ENCODE assay signal across 11 cellular contexts in the genomic region with DNA sequence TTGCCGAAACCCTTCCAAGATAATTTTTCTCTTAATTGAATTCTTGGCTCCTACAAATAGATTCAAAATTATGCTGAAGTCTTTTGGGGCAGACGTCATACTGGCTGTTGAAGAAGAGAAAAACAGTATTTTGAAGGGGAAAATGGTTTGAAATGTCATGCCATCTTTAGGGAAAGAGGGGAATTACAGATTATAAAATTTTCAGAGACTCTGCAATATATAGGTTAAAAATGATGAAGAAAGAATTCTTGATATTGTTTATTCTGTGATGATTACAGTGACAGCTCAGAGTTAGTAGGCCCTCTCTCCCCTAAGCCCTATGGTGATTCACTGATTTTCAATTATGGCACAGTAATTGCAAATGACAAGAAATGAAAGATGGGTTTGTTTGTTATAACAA.
DNase-seq lines count a peak whose midpoint lies in the region; ATAC-seq, FAIRE-seq and TF ChIP-seq lines count a peak whose summit lies in the region.
"Had no signal": no experiment of that assay in that cellular context is flagged by ENCODE, and none has a peak within 500 bp of the region (broad histone marks: within the 10 kb centered on the region; RNA-seq: fewer than 3 reads in every experiment).

No MANE protein-coding gene starts in this region.

- H3K9me1 ChIP-seq in endothelial cell of umbilical vein (replicated peaks; ENCODE audit: control insufficient read depth, extremely low read depth, insufficient read depth, low read length): no peaks in the 10 kb centered on the region

- H4K20me1 ChIP-seq in OCI-LY3 (ENCODE audit: insufficient read depth, low read length) (no peaks in the 10 kb centered on the region), endothelial cell of umbilical vein (replicated peaks; ENCODE audit: control insufficient read depth, extremely low read depth, insufficient read depth, low read length) (no peaks in the 10 kb centered on the region)

- H3K4me1 ChIP-seq in OCI-LY3 (ENCODE audit: low read length) (no peaks in the 10 kb centered on the region), endothelial cell of umbilical vein (ENCODE audit: control insufficient read depth, extremely low read depth, insufficient read depth, low read length) (peaks cover 29% of the 10 kb centered on the region)

- POLR2A ChIA-PET in endothelial cell of umbilical vein (lab: Charles Lee): no interaction called here

- H3K36me3 ChIP-seq in OCI-LY3 (replicated peaks; ENCODE audit: low read depth, low read length): no peaks in the 10 kb centered on the region
- H3K36me3 ChIP-seq in endothelial cell of umbilical vein (ENCODE audit: control insufficient read depth in 2 of 2, extremely low read depth in 1 of 2, insufficient read depth in 2 of 2, low read length in 2 of 2): no peaks in the 10 kb centered on the region

- H2AFZ ChIP-seq in OCI-LY3 (ENCODE audit: low read depth, low read length) (no peak overlapping the region), endothelial cell of umbilical vein (ENCODE audit: low read depth, low read length) (no peak overlapping the region)

- no peak overlapping the region for H3K4me2 ChIP-seq in OCI-LY3 (ENCODE audit: low read length)
- no peak overlapping the region for H3K4me2 ChIP-seq in endothelial cell of umbilical vein (ENCODE audit: insufficient read depth, low read length)

- TF ChIP-seq CTCF in OCI-LY3 (IDR thresholded peaks at IDR 0.05; ENCODE audit: low read depth, low read length) (peak; percentile 27), endothelial cell of umbilical vein (IDR thresholded peaks at IDR 0.05; ENCODE audit: extremely low read depth in 1 of 2, insufficient read depth in 1 of 2, low read depth in 1 of 2, low read length in 2 of 2) (no peak)

- DNase-seq in endothelial cell of umbilical vein (ENCODE audit: low read depth, low spot score): peak; percentile 52
- peak; percentile 28 for DNase-seq in putamen (ENCODE audit: low spot score)
- no peak for DNase-seq in NCI-H2227 (lab: John Stamatoyannopoulos, UW; ENCODE audit: unreplicated experiment)
- DNase-seq in NCI-H2227 treated with DMSO at 0.1 percent for 48 hours (lab: John Stamatoyannopoulos, UW): no peak
- DNase-seq: activated T-cell treated with anti-CD3 and anti-CD28 coated beads, Interleukin-2, amount 50 U/mL, for 24 hours; NCI-H1092; stimulated activated naive CD4-positive, alpha-beta T cell treated with Interleukin-2 at 50 U/mL for 16 hours had no signal

- no peak overlapping the region for H3K27ac ChIP-seq in OCI-LY3 (ENCODE audit: low read length)
- no peak overlapping the region for H3K27ac ChIP-seq in endothelial cell of umbilical vein (ENCODE audit: insufficient read depth, low read depth, low read length)

- intact Hi-C loops in endothelial cell of umbilical vein (cut with micrococcal nuclease): loop anchor here (1.0 to 2.0 kb wide), 3 partner anchors 64 to 122 kb away; no protein-coding TSS in a partner anchor

- H3K9me3 ChIP-seq in OCI-LY3 (ENCODE audit: insufficient read depth, low read length) (no peaks in the 10 kb centered on the region), endothelial cell of umbilical vein (replicated peaks; ENCODE audit: control insufficient read depth, insufficient read depth, low read length) (no peaks in the 10 kb centered on the region)

- CTCF ChIA-PET in endothelial cell of umbilical vein (lab: Charles Lee): interaction anchor here (0.9 to 2.7 kb wide), 5 partner anchors 17 to 122 kb away, joined by 3 to 9 read pairs (median 5); no protein-coding TSS in a partner anchor

- H3K4me3 ChIP-seq in OCI-LY3 (ENCODE audit: low read length): no peak overlapping the region
- no peak overlapping the region for H3K4me3 ChIP-seq in endothelial cell of umbilical vein (replicated peaks in 1 of 3; ENCODE audit: insufficient read depth in 1 of 3, low read depth in 1 of 3, low read length in 3 of 3)

- no peak for ATAC-seq in GM18502 (IDR thresholded peaks at IDR 0.05; ENCODE audit: poor library complexity, unreplicated experiment)

- H3K27me3 ChIP-seq in OCI-LY3 (ENCODE audit: low read depth, low read length) (peaks cover 21% of the 10 kb centered on the region), endothelial cell of umbilical vein (ENCODE audit: control insufficient read depth in 2 of 2, insufficient read depth in 2 of 2, low read length in 2 of 2) (no peaks in the 10 kb centered on the region)

- BruUV-seq in endothelial cell of umbilical vein (replicated peaks; lab: Mats Ljungman, UMichigan): no TSS peak

- TF ChIP-seq POLR2A in endothelial cell of umbilical vein (IDR thresholded peaks at IDR 0.05; ENCODE audit: low read depth, low read length): no peak

- peak; percentile 89 for FAIRE-seq in G401.6 (lab: Jason Lieb, UNC)
- no peak for FAIRE-seq in endothelial cell of umbilical vein (lab: Jason Lieb, UNC)
- FAIRE-seq: H54 had no signal

- H3K79me2 ChIP-seq in OCI-LY3 (ENCODE audit: low read length) (no peaks in the 10 kb centered on the region), endothelial cell of umbilical vein (ENCODE audit: control insufficient read depth, insufficient read depth, low read length) (no peaks in the 10 kb centered on the region)

- H3K9ac ChIP-seq in OCI-LY3 (ENCODE audit: low read length) (no peak overlapping the region), endothelial cell of umbilical vein (replicated peaks; ENCODE audit: extremely low read depth, insufficient read depth, low read length) (no peak overlapping the region)

- dilution Hi-C loops in endothelial cell of umbilical vein (cut with MboI; ENCODE audit: extremely low pct_ligation_motif_present, low sequenced_read_pairs): no loop called here

TF ChIP-seq in endothelial cell of umbilical vein, 7 proteins besides CTCF, POLR2A, EP300 and RAD21:
- peak; percentile 68 for TF ChIP-seq FOS (IDR thresholded peaks at IDR 0.05; ENCODE audit: borderline replicate concordance, insufficient read depth, low read length)
- no peak for TF ChIP-seq MAX (IDR thresholded peaks at IDR 0.05; ENCODE audit: insufficient read depth, insufficient read length)

Comparison
In these comparisons a context has a peak if more than half of its experiments do, and no peak if none do; other contexts are left out.
1. DNase-seq: peak in endothelial cell of umbilical vein (single experiment) and putamen (single experiment); none in NCI-H2227 (single experiment) and NCI-H2227 treated with DMSO at 0.1 percent for 48 hours (single experiment).